ENCODE assay signal across 18 cellular contexts in genomic region chr3:144011251-144011799, GRCh38. TPM values are rescaled to one million over a fixed set of nuclear protein-coding genes. Genes with fewer than 3 reads are reported as not detected.
DNase-seq lines count a peak whose midpoint lies in the region; ATAC-seq and TF ChIP-seq lines count a peak whose summit lies in the region.
"Had no signal": no experiment of that assay in that cellular context is flagged by ENCODE, and none has a peak within 500 bp of the region (broad histone marks: within the 10 kb centered on the region; RNA-seq: fewer than 3 reads in every experiment).

No MANE protein-coding gene starts in this region.

- H3K9me3 ChIP-seq in skeletal muscle satellite cell (replicated peaks; ENCODE audit: low read length) = no peaks in the 10 kb centered on the region

- no peak overlapping the region for H3K4me3 ChIP-seq in BJ (ENCODE audit: low read depth, low read length)
- peak overlapping the region; percentile 26 for H3K4me3 ChIP-seq in skeletal muscle satellite cell (ENCODE audit: low read length)
- H3K4me3 ChIP-seq: GM12878, PC-9 had no signal

- ATAC-seq in GM19328 (IDR thresholded peaks at IDR 0.05; ENCODE audit: unreplicated experiment) (no peak), GM19351 (IDR thresholded peaks at IDR 0.05; ENCODE audit: unreplicated experiment) (no peak)
- ATAC-seq: GM12878 had no signal

- peak overlapping the region; percentile 69 for H3K9ac ChIP-seq in skeletal muscle satellite cell (ENCODE audit: low read depth, low read length)

- no peaks in the 10 kb centered on the region for H3K27me3 ChIP-seq in BJ (ENCODE audit: control insufficient read depth, insufficient read depth, low read length)
- no peaks in the 10 kb centered on the region for H3K27me3 ChIP-seq in skeletal muscle satellite cell (ENCODE audit: control insufficient read depth, insufficient read depth, low read length)

- peaks cover 29% of the 10 kb centered on the region for H3K4me1 ChIP-seq in skeletal muscle satellite cell (ENCODE audit: control insufficient read depth, insufficient read depth, low read length)

- TF ChIP-seq CTCF in BJ (IDR thresholded peaks at IDR 0.05; ENCODE audit: insufficient read depth, low read depth, low read length) = no peak

- H3K36me3 ChIP-seq in BJ (ENCODE audit: control insufficient read depth, insufficient read depth, low read length) (no peaks in the 10 kb centered on the region), skeletal muscle satellite cell (ENCODE audit: insufficient read depth, low read length) (no peaks in the 10 kb centered on the region)

- peak; percentile 3 for DNase-seq in BJ (ENCODE audit: low read depth)
- peak; percentile 7 for DNase-seq in amniotic stem cell (lab: John Stamatoyannopoulos, UW)
- DNase-seq in fibroblast of peridontal ligament (ENCODE audit: extremely low read depth) = peak; percentile 18
- DNase-seq in DMS53 (lab: John Stamatoyannopoulos, UW) = no peak
- DNase-seq: DMS 273 treated with DMSO at 0.1 percent for 48 hours, GF-D8, KG1, NCI-H1048, NCI-H146, NCI-H2029 treated with DMSO at 0.1 percent for 48 hours, NCI-H2171, NCI-H526, PC-9, SIG-M5 had no signal

- POLR2A ChIA-PET in BJ (lab: Charles Lee) = no interaction called here

- CTCF ChIA-PET in BJ (lab: Yijun Ruan, JAX) = no interaction called here

- H3K4me2 ChIP-seq in skeletal muscle satellite cell (ENCODE audit: low read length) = peak overlapping the region; percentile 67
- H3K4me2 ChIP-seq: PC-9 had no signal

RNA-seq across cellular contexts. Expression of gene DIPK2A, which starts 39.7 kb away (rescaled TPM):
- polyA plus RNA-seq in BJ (2011; rRNA removed) = 11.6 and 12.6 TPM in 2 replicates
- 7.5 and 10.1 TPM in 2 replicates for polyA minus RNA-seq in BJ (2011; rRNA and poly(A)+ RNA removed)
- 53.5 and 73.6 TPM in 2 replicates for total RNA-seq in skeletal muscle satellite cell (2012; rRNA removed)
